15 cellular contexts compared by ENCODE assay signal in the genomic region with DNA sequence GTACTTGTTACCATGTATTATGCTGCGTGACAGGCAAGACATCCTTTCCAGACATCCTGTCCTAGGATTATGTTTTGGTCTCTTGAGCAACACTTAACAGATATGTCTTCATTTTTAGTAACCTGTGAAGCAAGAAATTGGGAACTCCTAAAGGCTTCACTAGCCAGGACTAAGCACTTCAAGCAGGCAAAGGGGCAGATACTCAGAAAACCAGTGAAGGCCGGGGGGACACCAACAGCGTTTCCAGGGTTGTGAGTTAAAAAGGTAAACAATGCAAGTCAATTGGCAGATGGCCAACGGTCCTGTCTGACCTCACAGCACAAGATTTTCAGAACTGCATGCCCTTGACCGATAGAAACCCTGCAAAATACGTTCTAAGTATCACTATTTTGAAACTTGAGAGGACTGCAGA.
DNase-seq lines count a peak whose midpoint lies in the region; ATAC-seq, FAIRE-seq and TF ChIP-seq lines count a peak whose summit lies in the region.
"Had no signal": no experiment of that assay in that cellular context is flagged by ENCODE, and none has a peak within 500 bp of the region (broad histone marks: within the 10 kb centered on the region; RNA-seq: fewer than 3 reads in every experiment).

No MANE protein-coding gene starts in this region.

- no peak for TF ChIP-seq EP300 in sigmoid colon (IDR thresholded peaks at IDR 0.05)

- H3K4me1 Mint-ChIP-seq in activated naive CD8-positive, alpha-beta T cell treated with anti-CD3 and anti-CD28 coated beads, Interleukin-2, amount 50 U/mL, for 24 hours, result peaks cover 52% of the 10 kb centered on the region

- peaks cover 4% of the 10 kb centered on the region for H3K9me3 Mint-ChIP-seq in activated naive CD8-positive, alpha-beta T cell treated with anti-CD3 and anti-CD28 coated beads, Interleukin-2, amount 50 U/mL, for 24 hours
- H3K9me3 Mint-ChIP-seq: activated B cell treated with CpG ODN at 0.5 μM for 24 hours had no signal

- 12 to 18% methylated on average over 6 of the region's 6 CpGs for WGBS in heart right ventricle, 2 donors
- WGBS in sigmoid colon, 2 donors, result 24 to 61% methylated on average over 6 of the region's 6 CpGs

- intact Hi-C loops in heart right ventricle (cut with DNase I), result loop anchor here in 1 of 10 donors (10.0 kb wide), 1 partner anchor 54 kb away; no protein-coding TSS in a partner anchor
- intact Hi-C loops in sigmoid colon (cut with DNase I), result no loop called here

- no peak overlapping the region for H3K27ac ChIP-seq in RWPE1
- H3K27ac ChIP-seq in heart right ventricle, result peak overlapping the region in 3 of 10 donors; percentile 2 to 31 (median 17)
- peak overlapping the region in 3 of 4 donors; percentile 5 to 41 (median 15) for H3K27ac ChIP-seq in sigmoid colon
- H3K27ac ChIP-seq: 22Rv1 had no signal

- H3K27me3 ChIP-seq in heart right ventricle (peaks cover 0 to 7% (median 0%) of the 10 kb centered on the region in 7 donors), sigmoid colon (peaks cover 0 to 5% (median 0%) of the 10 kb centered on the region in 3 donors)

- TF ChIP-seq POLR2A in sigmoid colon (IDR thresholded peaks at IDR 0.05) (no peak), GM12891 (IDR thresholded peaks at IDR 0.05; ENCODE audit: low read depth, low read length) (no peak)

- no peaks in the 10 kb centered on the region for H3K9me3 ChIP-seq in heart right ventricle
- H3K9me3 ChIP-seq in sigmoid colon, result no peaks in the 10 kb centered on the region

- CTCF ChIA-PET in RWPE1 (lab: Yijun Ruan, JAX), result no interaction called here

- TF ChIP-seq CTCF in RWPE1 (conservative IDR thresholded peaks at IDR 0.05; ENCODE audit: low read depth), result no peak
- no peak for TF ChIP-seq CTCF in heart right ventricle (IDR thresholded peaks at IDR 0.05)
- no peak for TF ChIP-seq CTCF in sigmoid colon (IDR thresholded peaks at IDR 0.05)

- H3K4me3 ChIP-seq in heart right ventricle, result no peak overlapping the region
- no peak overlapping the region for H3K4me3 ChIP-seq in sigmoid colon

- no peak for FAIRE-seq in GM12891 (lab: Jason Lieb, UNC)
- FAIRE-seq: RCC 7860 had no signal

- H3K4me3 Mint-ChIP-seq in activated naive CD8-positive, alpha-beta T cell treated with anti-CD3 and anti-CD28 coated beads, Interleukin-2, amount 50 U/mL, for 24 hours, result no peak overlapping the region
- H3K4me3 Mint-ChIP-seq: activated B cell treated with CpG ODN at 0.5 μM for 24 hours, naive B cell had no signal

- POLR2A ChIA-PET in RWPE1 (lab: Yijun Ruan, JAX; ENCODE audit: low non-redundant PET), result no interaction called here

- peak in 6 of 8 donors; percentile 33 to 67 (median 55) for ATAC-seq in heart right ventricle
- no peak for ATAC-seq in activated naive CD8-positive, alpha-beta T cell treated with anti-CD3 and anti-CD28 coated beads, Interleukin-2, amount 50 U/mL, for 24 hours

- no peaks in the 10 kb centered on the region for H3K27me3 Mint-ChIP-seq in activated naive CD8-positive, alpha-beta T cell treated with anti-CD3 and anti-CD28 coated beads, Interleukin-2, amount 50 U/mL, for 24 hours
- H3K27me3 Mint-ChIP-seq: activated B cell treated with CpG ODN at 0.5 μM for 24 hours, naive B cell had no signal

- H3K27ac Mint-ChIP-seq in activated naive CD8-positive, alpha-beta T cell treated with anti-CD3 and anti-CD28 coated beads, Interleukin-2, amount 50 U/mL, for 24 hours, result no peak overlapping the region
- H3K27ac Mint-ChIP-seq: activated B cell treated with CpG ODN at 0.5 μM for 24 hours had no signal

- H3K4me1 ChIP-seq in heart right ventricle (peaks cover 2 to 67% (median 20%) of the 10 kb centered on the region in 9 donors), sigmoid colon (no peaks in the 10 kb centered on the region)

- H3K36me3 Mint-ChIP-seq in activated naive CD8-positive, alpha-beta T cell treated with anti-CD3 and anti-CD28 coated beads, Interleukin-2, amount 50 U/mL, for 24 hours (ENCODE audit: low read depth), result no peaks in the 10 kb centered on the region
- H3K36me3 Mint-ChIP-seq: naive B cell had no signal

- H3K36me3 ChIP-seq in heart right ventricle, result no peaks in the 10 kb centered on the region
- H3K36me3 ChIP-seq in sigmoid colon, result no peaks in the 10 kb centered on the region

- DNase-seq in NCI-H1417 (lab: John Stamatoyannopoulos, UW) (peak in 2 of 3 experiments; percentile 42 to 81), NCI-H1417 treated with DMSO at 0.1 percent for 48 hours (lab: John Stamatoyannopoulos, UW) (no peak), RWPE1 (ENCODE audit: low spot score) (peak; percentile 13), heart right ventricle (peak in 1 of 2 donors; percentile 61), sigmoid colon (peak; percentile 86), GM12891 (ENCODE audit: insufficient read length, low spot score) (no peak), NCI-H2081 treated with DMSO at 0.1 percent for 48 hours (lab: John Stamatoyannopoulos, UW) (no peak)
- no peak for DNase-seq in activated naive CD8-positive, alpha-beta T cell treated with anti-CD3 and anti-CD28 coated beads, Interleukin-2, amount 50 U/mL, for 24 hours
- DNase-seq: activated B cell treated with CpG ODN at 0.5 μM for 24 hours; DMS 273 treated with DMSO at 0.1 percent for 48 hours; MM.1S; naive B cell; stimulated activated CD4-positive, alpha-beta T cell treated with anti-CD3 and anti-CD28 coated beads, Interleukin-1b, Interleukin-23, amount 100 ng/mL, for 48 hours had no signal

TF ChIP-seq in GM12891, 5 proteins besides CTCF, POLR2A, EP300 and RAD21:
- TF ChIP-seq TAF1 (IDR thresholded peaks at IDR 0.05; ENCODE audit: low read depth, low read length) (no peak), POU2F2 (IDR thresholded peaks at IDR 0.05; ENCODE audit: low read depth, low read length) (no peak), PAX5 (IDR thresholded peaks at IDR 0.05; ENCODE audit: insufficient read depth, low read length, severe bottlenecking) (no peak), SPI1 (IDR thresholded peaks at IDR 0.05; ENCODE audit: low read depth, low read length) (no peak), POLR2AphosphoS5 (IDR thresholded peaks at IDR 0.05; ENCODE audit: low read depth, low read length) (no peak)
TF ChIP-seq in GM12891: peak in this region for 0.

Comparison
In these comparisons a context has a peak if more than half of its experiments do, and no peak if none do; other contexts are left out.
1. DNase-seq: peak in NCI-H1417 (2 of 3), RWPE1 (single experiment) and sigmoid colon (single experiment); none in NCI-H1417 treated with DMSO at 0.1 percent for 48 hours (single experiment), GM12891 (single experiment), NCI-H2081 treated with DMSO at 0.1 percent for 48 hours (single experiment) and activated naive CD8-positive, alpha-beta T cell treated with anti-CD3 and anti-CD28 coated beads, Interleukin-2, amount 50 U/mL, for 24 hours (single experiment).